22 cellular contexts compared by ENCODE assay signal in the genomic region with DNA sequence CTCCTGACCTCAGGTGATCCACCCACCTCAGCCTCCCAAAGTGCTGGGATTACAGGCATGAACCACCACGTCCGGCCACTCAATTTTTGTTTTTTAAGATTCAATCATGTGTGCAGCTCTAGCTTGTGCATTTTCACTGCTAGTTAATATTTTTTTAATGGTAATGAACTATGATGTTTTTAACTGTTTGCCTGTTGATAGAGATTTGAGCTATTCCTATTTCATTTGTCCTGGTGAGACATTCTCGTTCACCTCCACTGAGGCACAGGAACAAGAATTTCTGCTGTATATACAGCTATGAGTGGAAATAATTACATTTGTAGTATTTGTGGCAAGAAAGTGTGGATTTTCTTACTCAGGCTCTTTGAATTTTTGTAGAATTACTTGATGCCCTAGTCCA.
A peak's percentile ranks its signal among the peaks of the same experiment; 100 is the strongest.
DNase-seq lines count a peak whose midpoint lies in the region; ATAC-seq and TF ChIP-seq lines count a peak whose summit lies in the region.
"Had no signal": no experiment of that assay in that cellular context is flagged by ENCODE, and none has a peak within 500 bp of the region (broad histone marks: within the 10 kb centered on the region; RNA-seq: fewer than 3 reads in every experiment).

No MANE protein-coding gene starts in this region.

- no peak overlapping the region for H3K9ac ChIP-seq in mesenchymal stem cell (ENCODE audit: low read length)
- no peak overlapping the region for H3K9ac ChIP-seq in colonic mucosa (ENCODE audit: low read depth in 2 of 2, low read length in 2 of 2)
- H3K9ac ChIP-seq: BLaER1 treated with 17β-estradiol and CSF1 and Interleukin-3, amounts not matched to agents 10 nM and 100 nM had no signal

- H3K9me3 ChIP-seq in mesenchymal stem cell (ENCODE audit: control insufficient read depth, low read length), result no peaks in the 10 kb centered on the region
- H3K9me3 ChIP-seq in esophagus muscularis mucosa, result no peaks in the 10 kb centered on the region
- no peaks in the 10 kb centered on the region for H3K9me3 ChIP-seq in colonic mucosa
- H3K9me3 ChIP-seq: BLaER1 treated with 17β-estradiol and CSF1 and Interleukin-3, amounts not matched to agents 10 nM and 100 nM; Caco-2 had no signal

- H2BK15ac ChIP-seq in mesenchymal stem cell (ENCODE audit: low read depth, poor library complexity, severe bottlenecking), result no peak overlapping the region

- no peak overlapping the region for H3K4me2 ChIP-seq in mesenchymal stem cell (ENCODE audit: low read length, poor library complexity, severe bottlenecking)
- H3K4me2 ChIP-seq: BLaER1 treated with 17β-estradiol and CSF1 and Interleukin-3, amounts not matched to agents 10 nM and 100 nM had no signal

- DNase-seq in kidney glomerular epithelial cell (lab: John Stamatoyannopoulos, UW) (peak; percentile 8), mesenchymal stem cell (no peak), renal cortical epithelial cell (ENCODE audit: low read depth) (peak; percentile 50), esophagus muscularis mucosa (ENCODE audit: extremely low spot score) (no peak), colonic mucosa (no peak), AML-193 (lab: John Stamatoyannopoulos, UW) (no peak)
- DNase-seq: 8988T; ACHN; Caco-2; CD4-positive, alpha-beta T cell; CD8-positive, alpha-beta T cell; DMS 273 treated with DMSO at 0.1 percent for 48 hours; DMS153; DMS53; DMS79; DND-41; EL; GDM1 had no signal

- H4K8ac ChIP-seq in mesenchymal stem cell (ENCODE audit: low read length), result no peak overlapping the region

- no peak overlapping the region for H2AFZ ChIP-seq in mesenchymal stem cell (ENCODE audit: low read depth, low read length)

- H2AK5ac ChIP-seq in mesenchymal stem cell (ENCODE audit: low read length, severe bottlenecking), result no peak overlapping the region

- H2BK120ac ChIP-seq in mesenchymal stem cell (ENCODE audit: low read depth, low read length), result no peak overlapping the region

- H3K79me1 ChIP-seq in mesenchymal stem cell (replicated peaks; ENCODE audit: low read length, poor library complexity, severe bottlenecking), result no peaks in the 10 kb centered on the region

- no peak overlapping the region for H3K23ac ChIP-seq in mesenchymal stem cell (ENCODE audit: low read length in 2 of 2)

- no peaks in the 10 kb centered on the region for H3K36me3 ChIP-seq in mesenchymal stem cell (ENCODE audit: control insufficient read depth in 1 of 2, insufficient read depth in 2 of 2, low read depth in 1 of 2, low read length in 2 of 2)
- H3K36me3 ChIP-seq in esophagus muscularis mucosa, result no peaks in the 10 kb centered on the region
- no peaks in the 10 kb centered on the region for H3K36me3 ChIP-seq in colonic mucosa
- H3K36me3 ChIP-seq: BLaER1 treated with 17β-estradiol and CSF1 and Interleukin-3, amounts not matched to agents 10 nM and 100 nM had no signal

- H3K27ac ChIP-seq in mesenchymal stem cell (ENCODE audit: low read length, poor library complexity, severe bottlenecking), result peak overlapping the region; percentile 79
- H3K27ac ChIP-seq in esophagus muscularis mucosa (replicated peaks in 1 of 4), result no peak overlapping the region
- H3K27ac ChIP-seq in colonic mucosa, result no peak overlapping the region
- H3K27ac ChIP-seq: BLaER1 treated with 17β-estradiol and CSF1 and Interleukin-3, amounts not matched to agents 10 nM and 100 nM; C4-2B had no signal

- H3K4ac ChIP-seq in mesenchymal stem cell (ENCODE audit: low read depth in 1 of 2, low read length in 2 of 2), result no peak overlapping the region

- TF ChIP-seq EP300 in esophagus muscularis mucosa (IDR thresholded peaks at IDR 0.05), result no peak

- H3K14ac ChIP-seq in mesenchymal stem cell (ENCODE audit: low read length in 2 of 2), result no peak overlapping the region

- no peak overlapping the region for H2BK5ac ChIP-seq in mesenchymal stem cell (ENCODE audit: low read depth, low read length, poor library complexity, severe bottlenecking)

- TF ChIP-seq POLR2A in esophagus muscularis mucosa (IDR thresholded peaks at IDR 0.05; ENCODE audit: low read depth), result no peak

- H3K4me1 ChIP-seq in mesenchymal stem cell (ENCODE audit: control insufficient read depth, insufficient read depth, low read depth, low read length) (peaks cover 4% of the 10 kb centered on the region), esophagus muscularis mucosa (peaks cover 0 to 3% (median 2%) of the 10 kb centered on the region in 4 donors), colonic mucosa (no peaks in the 10 kb centered on the region)
- H3K4me1 ChIP-seq: BLaER1 treated with 17β-estradiol and CSF1 and Interleukin-3, amounts not matched to agents 10 nM and 100 nM; Caco-2 had no signal

- 93% methylated on average over 3 of the region's 3 CpGs for WGBS in mesenchymal stem cell
- WGBS in esophagus muscularis mucosa, result 87% methylated on average over 3 of the region's 3 CpGs

- no peaks in the 10 kb centered on the region for H3K27me3 ChIP-seq in mesenchymal stem cell (ENCODE audit: control insufficient read depth in 1 of 2, insufficient read depth in 1 of 2, low read length in 2 of 2)
- H3K27me3 ChIP-seq in esophagus muscularis mucosa, result no peaks in the 10 kb centered on the region
- no peaks in the 10 kb centered on the region for H3K27me3 ChIP-seq in colonic mucosa
- H3K27me3 ChIP-seq: BLaER1 treated with 17β-estradiol and CSF1 and Interleukin-3, amounts not matched to agents 10 nM and 100 nM had no signal

- no peak overlapping the region for H4K91ac ChIP-seq in mesenchymal stem cell (ENCODE audit: low read length)

- ATAC-seq in GM21786 (IDR thresholded peaks at IDR 0.05; ENCODE audit: unreplicated experiment), result no peak
- ATAC-seq: CD8-positive, alpha-beta T cell; GM12878 had no signal

- TF ChIP-seq CTCF in esophagus muscularis mucosa (IDR thresholded peaks at IDR 0.05), result no peak
- TF ChIP-seq CTCF in colonic mucosa (IDR thresholded peaks at IDR 0.05), result no peak

- H3K4me3 ChIP-seq in mesenchymal stem cell (ENCODE audit: insufficient read depth in 1 of 2, low read depth in 1 of 2, low read length in 2 of 2), result no peak overlapping the region
- no peak overlapping the region for H3K4me3 ChIP-seq in esophagus muscularis mucosa
- no peak overlapping the region for H3K4me3 ChIP-seq in colonic mucosa
- H3K4me3 ChIP-seq: BLaER1 treated with 17β-estradiol and CSF1 and Interleukin-3, amounts not matched to agents 10 nM and 100 nM; GM12878 had no signal

- no peak overlapping the region for H3K18ac ChIP-seq in mesenchymal stem cell (ENCODE audit: low read depth in 1 of 2, low read length in 2 of 2)

- intact Hi-C loops in esophagus muscularis mucosa (cut with DNase I), result no loop called here
- intact Hi-C loops in colonic mucosa (cut with DNase I), result no loop called here

- no peak overlapping the region for H2BK12ac ChIP-seq in mesenchymal stem cell (ENCODE audit: low read length in 2 of 2)

Comparison
In these comparisons a context has a peak if more than half of its experiments do, and no peak if none do; other contexts are left out.
1. DNase-seq: peak in kidney glomerular epithelial cell (single experiment) and renal cortical epithelial cell (single experiment); none in mesenchymal stem cell (single experiment), esophagus muscularis mucosa (single experiment), colonic mucosa (single experiment) and AML-193 (0 of 2).